In genomic region chr12:4111010-4111409, GRCh38 we compare ENCODE assay signal across 23 cellular contexts.
"Had no signal": no experiment of that assay in that cellular context is flagged by ENCODE, and none has a peak within 500 bp of the region (broad histone marks: within the 10 kb centered on the region; RNA-seq: fewer than 3 reads in every experiment).

No MANE protein-coding gene starts in this region.

- H3K9me3 ChIP-seq: esophagus squamous epithelium, gastroesophageal sphincter, left ventricle myocardium inferior, lower lobe of right lung, tibial artery, upper lobe of left lung, vagina had no signal

- H3K4me3 Mint-ChIP-seq: dendritic cell treated with granulocyte-macrophage colony-stimulating factor and Interleukin-4, amounts not matched to agents 40 ng/mL and 50 ng/mL, for 4 days; effector memory CD8-positive, alpha-beta T cell; immature natural killer cell; naive B cell; nephron had no signal

- H3K27me3 ChIP-seq: upper lobe of left lung, vagina had no signal

- H3K36me3 Mint-ChIP-seq: immature natural killer cell, naive B cell had no signal

- H3K27ac ChIP-seq: epithelial cell of prostate, esophagus squamous epithelium, gastroesophageal sphincter, left ventricle myocardium inferior, lower lobe of right lung, tibial artery, upper lobe of left lung, vagina had no signal

- H3K4me1 ChIP-seq: gastroesophageal sphincter, tibial artery, vagina had no signal

- H3K36me3 ChIP-seq: esophagus squamous epithelium, gastroesophageal sphincter, left ventricle myocardium inferior, lower lobe of right lung, tibial artery, upper lobe of left lung, vagina had no signal

- FAIRE-seq: colon, keratinocyte had no signal

- H3K9me3 Mint-ChIP-seq: dendritic cell treated with granulocyte-macrophage colony-stimulating factor and Interleukin-4, amounts not matched to agents 40 ng/mL and 50 ng/mL, for 4 days; effector memory CD8-positive, alpha-beta T cell; naive B cell; nephron had no signal

- H3K27ac Mint-ChIP-seq: dendritic cell treated with granulocyte-macrophage colony-stimulating factor and Interleukin-4, amounts not matched to agents 40 ng/mL and 50 ng/mL, for 4 days; immature natural killer cell had no signal

- DNase-seq: effector memory CD8-positive, alpha-beta T cell; esophagus squamous epithelium; foreskin fibroblast; glutamatergic neuron; immature natural killer cell; left cardiac atrium; left ventricle myocardium inferior; lower lobe of right lung; naive B cell; posterior cingulate gyrus; right cardiac atrium; stimulated activated CD4-positive, alpha-beta T cell treated with anti-CD3 and anti-CD28 coated beads, Interleukin-2, amount 100 ng/mL, for 48 hours; stimulated activated naive CD8-positive, alpha-beta T cell treated with anti-CD3 and anti-CD28 coated beads, Interleukin-15, Interleukin-2, amounts not matched to agents 100 U/mL and 50 U/mL, for 24 hours; tibial artery; upper lobe of left lung had no signal

- H3K4me3 ChIP-seq: esophagus squamous epithelium, gastroesophageal sphincter, left ventricle myocardium inferior, lower lobe of right lung, smooth muscle cell, tibial artery, upper lobe of left lung, vagina had no signal

- ATAC-seq: effector memory CD8-positive, alpha-beta T cell; gastroesophageal sphincter; left cardiac atrium; lower lobe of right lung; right cardiac atrium; stimulated activated naive CD8-positive, alpha-beta T cell treated with anti-CD3 and anti-CD28 coated beads, Interleukin-15, Interleukin-2, amounts not matched to agents 100 U/mL and 50 U/mL, for 24 hours had no signal
